ENCODE assay signal across 9 cellular contexts in the genomic region with DNA sequence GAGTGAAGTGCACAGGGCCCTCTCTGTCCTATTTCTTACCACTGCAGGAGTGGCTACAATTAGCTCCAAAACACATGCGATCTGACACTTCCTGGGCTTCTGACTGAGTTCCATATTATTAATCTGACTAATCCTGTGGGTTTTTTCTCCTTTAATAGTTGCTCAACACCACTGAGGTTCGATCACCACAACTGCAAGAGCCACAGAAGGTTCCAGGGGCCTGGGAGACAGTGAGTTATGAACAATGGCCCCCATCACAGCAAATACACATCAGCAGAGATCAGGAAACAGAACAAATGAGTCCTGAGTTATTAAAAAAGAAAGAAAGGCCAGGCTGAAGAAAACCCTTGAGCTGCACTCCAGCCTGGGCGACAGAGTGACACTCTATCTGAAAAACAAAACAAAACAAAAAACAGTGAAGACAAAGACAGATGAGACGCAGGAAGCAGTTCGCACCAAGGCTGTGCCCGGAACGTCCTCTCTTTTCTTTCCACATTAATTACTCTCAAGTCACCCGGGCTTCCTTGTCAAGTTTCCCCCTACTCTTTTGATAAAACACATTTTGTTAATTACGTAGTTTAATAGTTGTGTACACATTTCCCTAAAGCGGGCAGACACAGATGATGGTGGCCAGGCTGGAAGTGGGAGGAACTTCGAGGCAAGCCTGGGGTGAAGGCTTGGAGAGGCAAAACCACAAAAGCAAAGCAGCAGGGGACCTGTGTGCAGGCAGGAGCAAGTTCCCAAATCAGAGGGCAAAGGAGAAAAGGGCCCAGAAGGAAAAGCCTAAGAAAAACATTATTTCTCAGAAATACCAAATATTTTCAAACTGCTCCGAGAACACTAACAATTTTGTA. TPM values are rescaled to one million over a fixed set of nuclear protein-coding genes. Genes with fewer than 3 reads are reported as not detected.
DNase-seq lines count a peak whose midpoint lies in the region; ATAC-seq and TF ChIP-seq lines count a peak whose summit lies in the region.
"Had no signal": no experiment of that assay in that cellular context is flagged by ENCODE, and none has a peak within 500 bp of the region (broad histone marks: within the 10 kb centered on the region; RNA-seq: fewer than 3 reads in every experiment).

No MANE protein-coding gene starts in this region.

- H3K36me3 ChIP-seq in NT2/D1 (ENCODE audit: insufficient read depth, insufficient read length, low read length) (peaks cover 9% of the 10 kb centered on the region), esophagus squamous epithelium (peaks cover 0 to 19% (median 0%) of the 10 kb centered on the region in 3 donors), smooth muscle cell (ENCODE audit: low read depth) (no peaks in the 10 kb centered on the region), Caco-2 (ENCODE audit: control insufficient read depth, insufficient read depth, low read length) (no peaks in the 10 kb centered on the region)

- peak overlapping the region; percentile 21 for H3K9ac ChIP-seq in NT2/D1 (ENCODE audit: insufficient read length, low read depth)
- no peak overlapping the region for H3K9ac ChIP-seq in smooth muscle cell (ENCODE audit: low read depth)

- peaks cover 99% of the 10 kb centered on the region for H4K20me1 ChIP-seq in smooth muscle cell (ENCODE audit: low read depth)

- no peaks in the 10 kb centered on the region for H3K9me3 ChIP-seq in NT2/D1 (ENCODE audit: insufficient read depth, low read length)
- H3K9me3 ChIP-seq in esophagus squamous epithelium: no peaks in the 10 kb centered on the region
- no peaks in the 10 kb centered on the region for H3K9me3 ChIP-seq in smooth muscle cell (replicated peaks; ENCODE audit: low read depth)
- H3K9me3 ChIP-seq in Caco-2: no peaks in the 10 kb centered on the region

- H3K4me1 ChIP-seq in NT2/D1 (ENCODE audit: insufficient read depth, insufficient read length) (peaks cover 8% of the 10 kb centered on the region), esophagus squamous epithelium (peaks cover 37 to 78% (median 50%) of the 10 kb centered on the region in 3 donors), smooth muscle cell (ENCODE audit: low read depth) (peaks cover 16% of the 10 kb centered on the region), Caco-2 (no peaks in the 10 kb centered on the region)

- H3F3A ChIP-seq in smooth muscle cell (ENCODE audit: low read depth): no peaks in the 10 kb centered on the region

- no peaks in the 10 kb centered on the region for H3K27me3 Mint-ChIP-seq in Caco-2 (ENCODE audit: insufficient read depth, unreplicated experiment)

- TF ChIP-seq POLR2A in esophagus squamous epithelium (IDR thresholded peaks at IDR 0.05): no peak

- no peak for ATAC-seq in HG03196 (IDR thresholded peaks at IDR 0.05; ENCODE audit: unreplicated experiment)

- H3K4me3 Mint-ChIP-seq in Caco-2 (ENCODE audit: unreplicated experiment): no peak overlapping the region

- H3K79me2 ChIP-seq in smooth muscle cell (ENCODE audit: low read depth): peaks cover 91% of the 10 kb centered on the region

- H3K27ac ChIP-seq in esophagus squamous epithelium: peak overlapping the region in 3 of 4 donors; percentile 40 to 48 (median 43)
- H3K27ac ChIP-seq in smooth muscle cell (ENCODE audit: low read depth): peak overlapping the region; percentile 13
- H3K27ac ChIP-seq: 22Rv1 had no signal

- no peaks in the 10 kb centered on the region for H3K9me3 Mint-ChIP-seq in Caco-2 (ENCODE audit: unreplicated experiment)

- H3K27me3 ChIP-seq in NT2/D1 (ENCODE audit: insufficient read depth, insufficient read length): no peaks in the 10 kb centered on the region
- no peaks in the 10 kb centered on the region for H3K27me3 ChIP-seq in esophagus squamous epithelium
- no peaks in the 10 kb centered on the region for H3K27me3 ChIP-seq in smooth muscle cell (ENCODE audit: low read depth)
- H3K27me3 ChIP-seq in Caco-2 (replicated peaks; ENCODE audit: control insufficient read depth, insufficient read depth, low read length): no peaks in the 10 kb centered on the region

- WGBS in esophagus squamous epithelium, 2 donors: 37 to 46% methylated on average over 11 to 12 of the region's 12 CpGs
- 60% methylated on average over 12 of the region's 12 CpGs for WGBS in smooth muscle cell (ENCODE audit: low lambda C conversion rate)

- H3K27ac Mint-ChIP-seq in Caco-2 (ENCODE audit: unreplicated experiment): no peak overlapping the region

- POLR2A ChIA-PET in Caco-2 (lab: Charles Lee): no interaction called here

- TF ChIP-seq CTCF in esophagus squamous epithelium (IDR thresholded peaks at IDR 0.05) (no peak), smooth muscle cell (IDR thresholded peaks at IDR 0.05; ENCODE audit: borderline replicate concordance, insufficient read depth, poor library complexity, severe bottlenecking) (no peak), Caco-2 (IDR thresholded peaks at IDR 0.05; ENCODE audit: insufficient read depth in 1 of 2, low read depth in 1 of 2, low read length in 1 of 2, severe bottlenecking in 1 of 2, unreplicated experiment in 1 of 2) (no peak)

- peak overlapping the region; percentile 7 for H3K4me2 ChIP-seq in smooth muscle cell

- CTCF ChIA-PET in Caco-2 (lab: Charles Lee): no interaction called here

- H3K4me3 ChIP-seq in NT2/D1 (ENCODE audit: insufficient read length, low read depth) (no peak overlapping the region), esophagus squamous epithelium (no peak overlapping the region), smooth muscle cell (no peak overlapping the region), Caco-2 (ENCODE audit: low read depth, low read length) (no peak overlapping the region)

- no TSS peak for BruUV-seq in Caco-2 (replicated peaks; lab: Mats Ljungman, UMichigan)

- H3K36me3 Mint-ChIP-seq in Caco-2 (ENCODE audit: insufficient read depth, unreplicated experiment): peaks cover 15% of the 10 kb centered on the region

- intact Hi-C loops in esophagus squamous epithelium (cut with DNase I) (no loop called here), Caco-2 (cut with micrococcal nuclease; ENCODE audit: unreplicated experiment) (no loop called here)

- no peaks in the 10 kb centered on the region for H3K4me1 Mint-ChIP-seq in Caco-2 (ENCODE audit: low read depth, unreplicated experiment)

- DNase-seq in DMS153 treated with DMSO at 0.1 percent for 48 hours (lab: John Stamatoyannopoulos, UW; ENCODE audit: unreplicated experiment) (peak; percentile 1), DMS153 (lab: John Stamatoyannopoulos, UW) (no peak), NT2/D1 (ENCODE audit: low read depth, low spot score) (no peak), esophagus squamous epithelium (lab: John Stamatoyannopoulos, UW) (no peak), smooth muscle cell (lab: John Stamatoyannopoulos, UW; ENCODE audit: unreplicated experiment) (no peak), NCI-H524 treated with DMSO at 0.1 percent for 48 hours (lab: John Stamatoyannopoulos, UW) (no peak), Caco-2 (no peak)

- no peak overlapping the region for H2AFZ ChIP-seq in smooth muscle cell (ENCODE audit: low read depth)

RNA-seq across cellular contexts. Expression of a gene that starts 42.7 kb away (rescaled TPM):
- total RNA-seq in esophagus squamous epithelium: 10 to 100 TPM; 43.7 to 98.2 (median 81.2) TPM
- 56.6 and 71.2 TPM in 2 replicates for total RNA-seq in smooth muscle cell
- 11.3 and 14.4 TPM in 2 replicates for polyA plus RNA-seq in smooth muscle cell
- total RNA-seq in Caco-2 (2022): 55.1 and 60.0 TPM in 2 replicates
